1 cellular context compared by ENCODE assay signal in the genomic region with DNA sequence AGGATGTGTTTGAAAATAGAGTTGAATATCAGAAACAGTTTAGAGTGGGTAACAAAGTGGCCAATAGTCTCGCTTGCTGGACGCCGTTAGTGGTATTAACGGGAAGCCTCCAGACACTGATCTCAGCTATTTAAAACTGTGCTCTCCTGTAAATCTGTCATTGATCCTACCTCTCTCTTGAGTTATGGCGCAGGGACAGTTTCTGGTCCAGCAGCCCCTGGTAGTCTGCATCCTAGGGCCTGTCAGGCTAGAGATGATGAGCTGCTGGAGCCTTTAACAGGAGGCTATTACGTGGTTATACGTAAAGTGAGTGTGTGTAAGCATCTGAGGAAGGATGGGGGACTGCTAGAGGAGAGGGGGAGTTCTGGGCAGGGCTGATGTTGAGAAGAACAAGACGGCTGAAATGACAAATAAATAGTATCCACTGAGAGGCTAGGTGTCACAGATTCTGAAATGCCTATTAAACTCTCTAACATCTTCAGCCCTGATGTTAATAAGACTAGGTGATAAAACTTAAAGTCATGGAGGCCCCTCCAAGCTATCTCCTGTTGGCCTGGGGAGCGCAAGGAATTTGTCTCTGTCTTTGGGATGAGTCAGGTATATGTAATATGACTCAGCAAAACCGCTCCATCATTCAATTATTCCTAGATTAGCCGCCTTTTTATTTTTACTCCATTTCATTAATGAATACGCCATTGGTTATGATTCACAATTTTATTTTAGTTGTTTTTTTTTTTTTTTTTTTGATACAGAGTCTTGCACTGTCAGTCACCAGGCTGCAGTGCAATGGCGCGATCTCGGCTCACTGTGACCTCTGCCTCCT.
TF ChIP-seq lines count a peak whose summit lies in the region.

No MANE protein-coding gene starts in this region.

TF ChIP-seq in SK-N-SH, 30 proteins besides CTCF, POLR2A, EP300 and RAD21 (continued from another document):
- TF ChIP-seq, protein P1, sequence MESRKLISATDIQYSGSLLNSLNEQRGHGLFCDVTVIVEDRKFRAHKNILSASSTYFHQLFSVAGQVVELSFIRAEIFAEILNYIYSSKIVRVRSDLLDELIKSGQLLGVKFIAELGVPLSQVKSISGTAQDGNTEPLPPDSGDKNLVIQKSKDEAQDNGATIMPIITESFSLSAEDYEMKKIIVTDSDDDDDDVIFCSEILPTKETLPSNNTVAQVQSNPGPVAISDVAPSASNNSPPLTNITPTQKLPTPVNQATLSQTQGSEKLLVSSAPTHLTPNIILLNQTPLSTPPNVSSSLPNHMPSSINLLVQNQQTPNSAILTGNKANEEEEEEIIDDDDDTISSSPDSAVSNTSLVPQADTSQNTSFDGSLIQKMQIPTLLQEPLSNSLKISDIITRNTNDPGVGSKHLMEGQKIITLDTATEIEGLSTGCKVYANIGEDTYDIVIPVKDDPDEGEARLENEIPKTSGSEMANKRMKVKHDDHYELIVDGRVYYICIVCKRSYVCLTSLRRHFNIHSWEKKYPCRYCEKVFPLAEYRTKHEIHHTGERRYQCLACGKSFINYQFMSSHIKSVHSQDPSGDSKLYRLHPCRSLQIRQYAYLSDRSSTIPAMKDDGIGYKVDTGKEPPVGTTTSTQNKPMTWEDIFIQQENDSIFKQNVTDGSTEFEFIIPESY (IDR thresholded peaks at IDR 0.05; ENCODE audit: borderline replicate concordance, low read depth) = no peak
- TF ChIP-seq CHD2 (IDR thresholded peaks at IDR 0.05; ENCODE audit: low read length, partially characterized antibody) = no peak
- peak; percentile 76 for TF ChIP-seq FOSL2 (IDR thresholded peaks at IDR 0.05; ENCODE audit: borderline replicate concordance, low read depth)
- TF ChIP-seq, protein P2, sequence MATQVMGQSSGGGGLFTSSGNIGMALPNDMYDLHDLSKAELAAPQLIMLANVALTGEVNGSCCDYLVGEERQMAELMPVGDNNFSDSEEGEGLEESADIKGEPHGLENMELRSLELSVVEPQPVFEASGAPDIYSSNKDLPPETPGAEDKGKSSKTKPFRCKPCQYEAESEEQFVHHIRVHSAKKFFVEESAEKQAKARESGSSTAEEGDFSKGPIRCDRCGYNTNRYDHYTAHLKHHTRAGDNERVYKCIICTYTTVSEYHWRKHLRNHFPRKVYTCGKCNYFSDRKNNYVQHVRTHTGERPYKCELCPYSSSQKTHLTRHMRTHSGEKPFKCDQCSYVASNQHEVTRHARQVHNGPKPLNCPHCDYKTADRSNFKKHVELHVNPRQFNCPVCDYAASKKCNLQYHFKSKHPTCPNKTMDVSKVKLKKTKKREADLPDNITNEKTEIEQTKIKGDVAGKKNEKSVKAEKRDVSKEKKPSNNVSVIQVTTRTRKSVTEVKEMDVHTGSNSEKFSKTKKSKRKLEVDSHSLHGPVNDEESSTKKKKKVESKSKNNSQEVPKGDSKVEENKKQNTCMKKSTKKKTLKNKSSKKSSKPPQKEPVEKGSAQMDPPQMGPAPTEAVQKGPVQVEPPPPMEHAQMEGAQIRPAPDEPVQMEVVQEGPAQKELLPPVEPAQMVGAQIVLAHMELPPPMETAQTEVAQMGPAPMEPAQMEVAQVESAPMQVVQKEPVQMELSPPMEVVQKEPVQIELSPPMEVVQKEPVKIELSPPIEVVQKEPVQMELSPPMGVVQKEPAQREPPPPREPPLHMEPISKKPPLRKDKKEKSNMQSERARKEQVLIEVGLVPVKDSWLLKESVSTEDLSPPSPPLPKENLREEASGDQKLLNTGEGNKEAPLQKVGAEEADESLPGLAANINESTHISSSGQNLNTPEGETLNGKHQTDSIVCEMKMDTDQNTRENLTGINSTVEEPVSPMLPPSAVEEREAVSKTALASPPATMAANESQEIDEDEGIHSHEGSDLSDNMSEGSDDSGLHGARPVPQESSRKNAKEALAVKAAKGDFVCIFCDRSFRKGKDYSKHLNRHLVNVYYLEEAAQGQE (IDR thresholded peaks at IDR 0.05; ENCODE audit: low read depth, low read length) = no peak
- TF ChIP-seq RCOR1 (IDR thresholded peaks at IDR 0.05; ENCODE audit: low read length) = no peak
- no peak for TF ChIP-seq SMC3 (IDR thresholded peaks at IDR 0.05; ENCODE audit: low read depth, low read length)
- TF ChIP-seq, protein P3, sequence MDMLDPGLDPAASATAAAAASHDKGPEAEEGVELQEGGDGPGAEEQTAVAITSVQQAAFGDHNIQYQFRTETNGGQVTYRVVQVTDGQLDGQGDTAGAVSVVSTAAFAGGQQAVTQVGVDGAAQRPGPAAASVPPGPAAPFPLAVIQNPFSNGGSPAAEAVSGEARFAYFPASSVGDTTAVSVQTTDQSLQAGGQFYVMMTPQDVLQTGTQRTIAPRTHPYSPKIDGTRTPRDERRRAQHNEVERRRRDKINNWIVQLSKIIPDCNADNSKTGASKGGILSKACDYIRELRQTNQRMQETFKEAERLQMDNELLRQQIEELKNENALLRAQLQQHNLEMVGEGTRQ (IDR thresholded peaks at IDR 0.05; ENCODE audit: borderline replicate concordance, low read depth, low read length) = no peak
- TF ChIP-seq RXRA (IDR thresholded peaks at IDR 0.05; ENCODE audit: borderline replicate concordance, low read depth) = no peak
- TF ChIP-seq FOXM1 (IDR thresholded peaks at IDR 0.05; ENCODE audit: low read depth) = no peak
- no peak for TF ChIP-seq NFIC (IDR thresholded peaks at IDR 0.05; ENCODE audit: borderline replicate concordance)
- TF ChIP-seq, protein P4, sequence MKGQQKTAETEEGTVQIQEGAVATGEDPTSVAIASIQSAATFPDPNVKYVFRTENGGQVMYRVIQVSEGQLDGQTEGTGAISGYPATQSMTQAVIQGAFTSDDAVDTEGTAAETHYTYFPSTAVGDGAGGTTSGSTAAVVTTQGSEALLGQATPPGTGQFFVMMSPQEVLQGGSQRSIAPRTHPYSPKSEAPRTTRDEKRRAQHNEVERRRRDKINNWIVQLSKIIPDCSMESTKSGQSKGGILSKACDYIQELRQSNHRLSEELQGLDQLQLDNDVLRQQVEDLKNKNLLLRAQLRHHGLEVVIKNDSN (IDR thresholded peaks at IDR 0.05; ENCODE audit: borderline replicate concordance, low read depth) = no peak
- TF ChIP-seq, protein P5, sequence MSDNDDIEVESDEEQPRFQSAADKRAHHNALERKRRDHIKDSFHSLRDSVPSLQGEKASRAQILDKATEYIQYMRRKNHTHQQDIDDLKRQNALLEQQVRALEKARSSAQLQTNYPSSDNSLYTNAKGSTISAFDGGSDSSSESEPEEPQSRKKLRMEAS (IDR thresholded peaks at IDR 0.05; ENCODE audit: low read depth) = no peak
- TF ChIP-seq MXI1 (IDR thresholded peaks at IDR 0.05; ENCODE audit: low read depth, low read length) = no peak
- no peak for TF ChIP-seq GATA2 (CRISPR knock-in tag; IDR thresholded peaks at IDR 0.05)
- TF ChIP-seq GABPA (IDR thresholded peaks at IDR 0.05; ENCODE audit: low read depth) = no peak
- no peak for TF ChIP-seq ELF1 (IDR thresholded peaks at IDR 0.05)
- TF ChIP-seq TCF12 (IDR thresholded peaks at IDR 0.05) = peak; percentile 28; the same call in 1 of the 2 replicates
- TF ChIP-seq NRF1 (IDR thresholded peaks at IDR 0.05; ENCODE audit: low read depth, low read length) = no peak
- TF ChIP-seq RFX5 (IDR thresholded peaks at IDR 0.05; ENCODE audit: low read length) = no peak
